ENCODE assay signal across 1 cellular context in the genomic region with DNA sequence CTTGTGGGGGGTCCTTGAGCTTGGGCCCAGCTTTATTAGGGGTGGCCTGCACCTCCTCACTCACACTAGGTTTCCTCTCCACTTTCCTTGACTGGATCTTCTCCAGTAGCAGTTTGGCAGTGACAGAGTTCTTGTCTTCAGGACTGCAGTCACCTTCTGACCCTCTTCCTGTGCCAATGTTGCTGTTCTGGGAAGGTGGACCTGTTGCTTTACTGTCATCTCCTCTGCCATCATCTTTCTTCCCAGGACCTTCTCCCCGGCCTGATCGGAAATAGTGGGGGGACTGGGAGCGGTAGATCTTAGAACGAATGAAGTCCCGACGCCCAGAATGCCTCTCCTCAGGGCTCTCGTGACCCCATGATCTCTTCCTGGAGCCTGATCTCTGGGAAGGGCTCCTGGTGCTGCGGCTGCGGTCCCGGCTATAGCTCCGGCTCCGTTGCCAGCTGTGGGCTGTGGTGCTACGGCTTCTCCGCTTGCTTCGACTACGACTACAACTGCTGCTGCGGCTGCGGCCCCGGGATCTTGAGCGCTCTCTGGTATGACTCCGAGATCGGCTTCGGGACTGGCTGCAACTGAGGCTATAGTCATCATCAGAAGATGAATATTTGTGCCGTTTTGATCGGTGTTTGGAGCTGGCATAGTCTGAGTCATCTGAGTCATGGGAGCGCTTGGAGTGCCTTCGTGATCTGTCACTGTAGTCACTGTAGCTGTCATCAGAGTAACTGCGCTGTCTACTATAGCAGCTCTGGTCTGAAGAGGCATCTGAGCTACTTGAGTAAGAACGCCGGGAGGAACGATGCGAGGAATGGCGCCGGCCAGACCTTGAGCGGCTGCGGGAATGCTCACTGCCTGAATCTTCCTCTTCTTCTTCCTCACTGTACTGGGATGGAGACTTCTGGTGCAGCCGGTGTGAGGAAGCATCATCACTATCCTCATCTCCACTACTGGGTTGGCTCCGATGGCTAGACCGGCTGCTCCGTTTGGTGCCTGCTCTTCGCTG.
TF ChIP-seq lines count a peak whose summit lies in the region.

No MANE protein-coding gene starts in this region.

TF ChIP-seq in IMR-90, 13 proteins besides CTCF, POLR2A, EP300 and RAD21:
- TF ChIP-seq, protein P1, sequence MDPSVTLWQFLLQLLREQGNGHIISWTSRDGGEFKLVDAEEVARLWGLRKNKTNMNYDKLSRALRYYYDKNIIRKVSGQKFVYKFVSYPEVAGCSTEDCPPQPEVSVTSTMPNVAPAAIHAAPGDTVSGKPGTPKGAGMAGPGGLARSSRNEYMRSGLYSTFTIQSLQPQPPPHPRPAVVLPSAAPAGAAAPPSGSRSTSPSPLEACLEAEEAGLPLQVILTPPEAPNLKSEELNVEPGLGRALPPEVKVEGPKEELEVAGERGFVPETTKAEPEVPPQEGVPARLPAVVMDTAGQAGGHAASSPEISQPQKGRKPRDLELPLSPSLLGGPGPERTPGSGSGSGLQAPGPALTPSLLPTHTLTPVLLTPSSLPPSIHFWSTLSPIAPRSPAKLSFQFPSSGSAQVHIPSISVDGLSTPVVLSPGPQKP (IDR thresholded peaks at IDR 0.05; ENCODE audit: borderline replicate concordance, low read depth, low read length) = no peak
- TF ChIP-seq MAFK (IDR thresholded peaks at IDR 0.05; ENCODE audit: low read depth, low read length) = no peak
- TF ChIP-seq, protein P2, sequence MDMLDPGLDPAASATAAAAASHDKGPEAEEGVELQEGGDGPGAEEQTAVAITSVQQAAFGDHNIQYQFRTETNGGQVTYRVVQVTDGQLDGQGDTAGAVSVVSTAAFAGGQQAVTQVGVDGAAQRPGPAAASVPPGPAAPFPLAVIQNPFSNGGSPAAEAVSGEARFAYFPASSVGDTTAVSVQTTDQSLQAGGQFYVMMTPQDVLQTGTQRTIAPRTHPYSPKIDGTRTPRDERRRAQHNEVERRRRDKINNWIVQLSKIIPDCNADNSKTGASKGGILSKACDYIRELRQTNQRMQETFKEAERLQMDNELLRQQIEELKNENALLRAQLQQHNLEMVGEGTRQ (IDR thresholded peaks at IDR 0.05; ENCODE audit: low read depth, low read length) = no peak
- TF ChIP-seq MXI1 (IDR thresholded peaks at IDR 0.05; ENCODE audit: borderline replicate concordance, low read depth, low read length) = no peak
- no peak for TF ChIP-seq RCOR1 (IDR thresholded peaks at IDR 0.05; ENCODE audit: insufficient replicate concordance, low read length)
- no peak for TF ChIP-seq CEBPB (IDR thresholded peaks at IDR 0.05; ENCODE audit: low read depth, low read length)
TF ChIP-seq in IMR-90: peak in this region for 0.
